1 cellular context compared by ENCODE assay signal in the genomic region with DNA sequence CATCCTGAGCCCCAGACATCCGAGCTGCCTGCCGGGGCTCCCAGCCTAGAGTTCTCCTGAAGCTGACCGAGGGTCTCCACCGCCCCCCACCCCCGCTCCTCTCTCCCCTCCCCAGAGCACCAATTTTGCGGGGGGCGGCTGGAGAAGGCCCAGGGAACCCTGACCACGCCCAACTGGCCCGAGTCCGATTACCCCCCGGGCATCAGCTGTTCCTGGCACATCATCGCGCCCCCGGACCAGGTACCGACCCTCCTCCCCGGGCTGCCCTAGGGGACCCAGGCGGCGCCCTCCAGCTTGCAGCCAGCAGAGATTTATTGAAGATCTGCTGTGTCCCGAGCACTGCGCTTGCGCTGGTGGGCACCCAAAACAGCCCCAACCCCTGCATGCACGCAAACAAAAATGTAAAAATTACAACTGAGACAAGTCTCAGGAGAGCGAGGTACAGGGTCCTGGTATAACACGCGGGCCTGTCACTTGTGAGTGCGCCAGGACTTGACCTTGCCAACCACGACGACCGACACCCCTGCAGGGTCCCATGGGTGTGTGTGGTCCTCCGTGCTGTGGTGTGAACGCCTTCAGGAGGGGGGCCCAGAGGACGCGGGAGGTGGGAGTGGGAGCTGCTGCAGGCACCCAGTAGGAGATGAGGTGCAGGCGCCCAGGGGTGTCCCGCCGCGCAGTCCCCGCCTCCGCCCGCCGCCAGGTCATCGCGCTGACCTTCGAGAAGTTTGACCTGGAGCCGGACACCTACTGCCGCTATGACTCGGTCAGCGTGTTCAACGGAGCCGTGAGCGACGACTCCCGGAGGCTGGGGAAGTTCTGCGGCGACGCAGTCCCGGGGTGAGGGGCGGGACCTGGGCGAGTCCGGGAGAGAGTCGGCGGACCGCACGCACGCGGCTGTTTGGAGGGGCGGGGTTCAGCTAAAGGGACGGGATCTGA.
TF ChIP-seq lines count a peak whose summit lies in the region.

No MANE protein-coding gene starts in this region.

TF ChIP-seq in K562, 482 proteins besides CTCF, POLR2A, EP300 and RAD21 (continued from another document and continues in another):
- TF ChIP-seq RFX5 (IDR thresholded peaks at IDR 0.05; ENCODE audit: low read depth, low read length): no peak
- TF ChIP-seq, protein P1, sequence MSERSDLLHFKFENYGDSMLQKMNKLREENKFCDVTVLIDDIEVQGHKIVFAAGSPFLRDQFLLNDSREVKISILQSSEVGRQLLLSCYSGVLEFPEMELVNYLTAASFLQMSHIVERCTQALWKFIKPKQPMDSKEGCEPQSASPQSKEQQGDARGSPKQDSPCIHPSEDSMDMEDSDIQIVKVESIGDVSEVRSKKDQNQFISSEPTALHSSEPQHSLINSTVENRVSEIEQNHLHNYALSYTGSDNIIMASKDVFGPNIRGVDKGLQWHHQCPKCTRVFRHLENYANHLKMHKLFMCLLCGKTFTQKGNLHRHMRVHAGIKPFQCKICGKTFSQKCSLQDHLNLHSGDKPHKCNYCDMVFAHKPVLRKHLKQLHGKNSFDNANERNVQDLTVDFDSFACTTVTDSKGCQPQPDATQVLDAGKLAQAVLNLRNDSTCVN (CRISPR knock-in tag; IDR thresholded peaks at IDR 0.05): no peak
- no peak for TF ChIP-seq HMG20B (CRISPR knock-in tag; IDR thresholded peaks at IDR 0.05)
- no peak for TF ChIP-seq ILF3 (IDR thresholded peaks at IDR 0.05; ENCODE audit: borderline replicate concordance)
- TF ChIP-seq RFX7 (CRISPR knock-in tag; IDR thresholded peaks at IDR 0.05): no peak
- no peak for TF ChIP-seq CBX2 (IDR thresholded peaks at IDR 0.05; ENCODE audit: insufficient read depth, low read length, poor library complexity, severe bottlenecking)
- peak; percentile 6 for TF ChIP-seq PCBP1 (IDR thresholded peaks at IDR 0.05; ENCODE audit: low read depth, low read length, poor library complexity, severe bottlenecking)
- no peak for TF ChIP-seq GABPB1 (CRISPR knock-in tag; IDR thresholded peaks at IDR 0.05)
- TF ChIP-seq, protein P2, sequence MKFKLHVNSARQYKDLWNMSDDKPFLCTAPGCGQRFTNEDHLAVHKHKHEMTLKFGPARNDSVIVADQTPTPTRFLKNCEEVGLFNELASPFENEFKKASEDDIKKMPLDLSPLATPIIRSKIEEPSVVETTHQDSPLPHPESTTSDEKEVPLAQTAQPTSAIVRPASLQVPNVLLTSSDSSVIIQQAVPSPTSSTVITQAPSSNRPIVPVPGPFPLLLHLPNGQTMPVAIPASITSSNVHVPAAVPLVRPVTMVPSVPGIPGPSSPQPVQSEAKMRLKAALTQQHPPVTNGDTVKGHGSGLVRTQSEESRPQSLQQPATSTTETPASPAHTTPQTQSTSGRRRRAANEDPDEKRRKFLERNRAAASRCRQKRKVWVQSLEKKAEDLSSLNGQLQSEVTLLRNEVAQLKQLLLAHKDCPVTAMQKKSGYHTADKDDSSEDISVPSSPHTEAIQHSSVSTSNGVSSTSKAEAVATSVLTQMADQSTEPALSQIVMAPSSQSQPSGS (CRISPR knock-in tag; IDR thresholded peaks at IDR 0.05): no peak
- TF ChIP-seq ZBTB7A (IDR thresholded peaks at IDR 0.05; ENCODE audit: borderline replicate concordance, control insufficient read depth, low read depth, low read length): peak; percentile 2; the same call in 1 of the 2 replicates
- peak; percentile 78 for TF ChIP-seq CXXC5 (CRISPR knock-in tag; IDR thresholded peaks at IDR 0.05)
- TF ChIP-seq KLF1 (tag; IDR thresholded peaks at IDR 0.05): no peak
- no peak for TF ChIP-seq DPF2 (IDR thresholded peaks at IDR 0.05)
- no peak for TF ChIP-seq JUNB (CRISPR knock-in tag; conservative IDR thresholded peaks at IDR 0.05)
- no peak for TF ChIP-seq SMAD4 (CRISPR knock-in tag; conservative IDR thresholded peaks at IDR 0.05)
- TF ChIP-seq, protein P3, sequence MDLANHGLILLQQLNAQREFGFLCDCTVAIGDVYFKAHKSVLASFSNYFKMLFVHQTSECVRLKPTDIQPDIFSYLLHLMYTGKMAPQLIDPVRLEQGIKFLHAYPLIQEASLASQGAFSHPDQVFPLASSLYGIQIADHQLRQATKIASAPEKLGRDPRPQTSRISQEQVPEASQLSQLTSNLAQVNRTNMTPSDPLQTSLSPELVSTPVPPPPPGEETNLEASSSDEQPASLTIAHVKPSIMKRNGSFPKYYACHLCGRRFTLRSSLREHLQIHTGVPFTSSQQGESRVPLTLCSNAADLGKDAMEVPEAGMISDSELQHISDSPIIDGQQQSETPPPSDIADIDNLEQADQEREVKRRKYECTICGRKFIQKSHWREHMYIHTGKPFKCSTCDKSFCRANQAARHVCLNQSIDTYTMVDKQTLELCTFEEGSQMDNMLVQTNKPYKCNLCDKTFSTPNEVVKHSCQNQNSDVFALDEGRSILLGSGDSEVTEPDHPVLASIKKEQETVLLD (IDR thresholded peaks at IDR 0.05): no peak
- no peak for TF ChIP-seq ZNF347 (CRISPR knock-in tag; IDR thresholded peaks at IDR 0.05; ENCODE audit: low read depth)
- TF ChIP-seq ZNF280A (IDR thresholded peaks at IDR 0.05; ENCODE audit: low read depth, partially characterized antibody): no peak
- peak; percentile 73 to 79 for TF ChIP-seq NRF1 (conservative IDR thresholded peaks at IDR 0.05 in 1 of 2, IDR thresholded peaks at IDR 0.05 in 1 of 2)
- TF ChIP-seq GTF2E2 (tag; IDR thresholded peaks at IDR 0.05): no peak
- TF ChIP-seq ZNF274 (IDR thresholded peaks at IDR 0.05; ENCODE audit: borderline replicate concordance, low read depth, low read length): no peak
- no peak for TF ChIP-seq DLX4 (CRISPR knock-in tag; IDR thresholded peaks at IDR 0.05)
- no peak for TF ChIP-seq MTA2 (IDR thresholded peaks at IDR 0.05; ENCODE audit: low read depth)
- no peak for TF ChIP-seq NFIC (IDR thresholded peaks at IDR 0.05)
- peak; percentile 25; the same call in 1 of the 2 replicates for TF ChIP-seq FOSL1 (tag; conservative IDR thresholded peaks at IDR 0.05)
- TF ChIP-seq KDM5B (IDR thresholded peaks at IDR 0.05; ENCODE audit: insufficient replicate concordance, low read depth, low read length): no peak
- TF ChIP-seq HMG20A (CRISPR knock-in tag; conservative IDR thresholded peaks at IDR 0.05): no peak
- TF ChIP-seq, protein P4, sequence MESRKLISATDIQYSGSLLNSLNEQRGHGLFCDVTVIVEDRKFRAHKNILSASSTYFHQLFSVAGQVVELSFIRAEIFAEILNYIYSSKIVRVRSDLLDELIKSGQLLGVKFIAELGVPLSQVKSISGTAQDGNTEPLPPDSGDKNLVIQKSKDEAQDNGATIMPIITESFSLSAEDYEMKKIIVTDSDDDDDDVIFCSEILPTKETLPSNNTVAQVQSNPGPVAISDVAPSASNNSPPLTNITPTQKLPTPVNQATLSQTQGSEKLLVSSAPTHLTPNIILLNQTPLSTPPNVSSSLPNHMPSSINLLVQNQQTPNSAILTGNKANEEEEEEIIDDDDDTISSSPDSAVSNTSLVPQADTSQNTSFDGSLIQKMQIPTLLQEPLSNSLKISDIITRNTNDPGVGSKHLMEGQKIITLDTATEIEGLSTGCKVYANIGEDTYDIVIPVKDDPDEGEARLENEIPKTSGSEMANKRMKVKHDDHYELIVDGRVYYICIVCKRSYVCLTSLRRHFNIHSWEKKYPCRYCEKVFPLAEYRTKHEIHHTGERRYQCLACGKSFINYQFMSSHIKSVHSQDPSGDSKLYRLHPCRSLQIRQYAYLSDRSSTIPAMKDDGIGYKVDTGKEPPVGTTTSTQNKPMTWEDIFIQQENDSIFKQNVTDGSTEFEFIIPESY (CRISPR knock-in tag; IDR thresholded peaks at IDR 0.05): peak; percentile 76; the same call in 1 of the 2 replicates
- 0 out of 2 replicates have a peak, but pooled peaks have one; percentile 12 for TF ChIP-seq RB1 (IDR thresholded peaks at IDR 0.05; ENCODE audit: low read depth)
- TF ChIP-seq NCOA4 (IDR thresholded peaks at IDR 0.05; ENCODE audit: partially characterized antibody): no peak
- no peak for TF ChIP-seq SIRT6 (IDR thresholded peaks at IDR 0.05; ENCODE audit: low read depth, low read length)
- peak; percentile 47 for TF ChIP-seq HNRNPLL (IDR thresholded peaks at IDR 0.05; ENCODE audit: low read depth, low read length, poor library complexity, severe bottlenecking)
- no peak for TF ChIP-seq ARHGAP35 (IDR thresholded peaks at IDR 0.05; ENCODE audit: partially characterized antibody)
- no peak for TF ChIP-seq RBBP5 (IDR thresholded peaks at IDR 0.05; ENCODE audit: borderline replicate concordance, insufficient read depth, low read length, poor library complexity, severe bottlenecking)
- no peak for TF ChIP-seq ZNF354B (CRISPR knock-in tag; IDR thresholded peaks at IDR 0.05)
- TF ChIP-seq MITF (IDR thresholded peaks at IDR 0.05): 0 out of 2 replicates have a peak, but pooled peaks have one; percentile 9
- no peak for TF ChIP-seq NFATC3 (IDR thresholded peaks at IDR 0.05)
- TF ChIP-seq MYC (IDR thresholded peaks at IDR 0.05; ENCODE audit: low read depth, low read length): 0 out of 2 replicates have a peak, but pooled peaks have one; percentile 35
- TF ChIP-seq MYC (CRISPR knock-in tag; IDR thresholded peaks at IDR 0.05; ENCODE audit: borderline replicate concordance, low read depth): peak; percentile 2; the same call in 1 of the 2 replicates
- TF ChIP-seq, protein P5, sequence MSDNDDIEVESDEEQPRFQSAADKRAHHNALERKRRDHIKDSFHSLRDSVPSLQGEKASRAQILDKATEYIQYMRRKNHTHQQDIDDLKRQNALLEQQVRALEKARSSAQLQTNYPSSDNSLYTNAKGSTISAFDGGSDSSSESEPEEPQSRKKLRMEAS (CRISPR knock-in tag; IDR thresholded peaks at IDR 0.05): peak; percentile 55
- TF ChIP-seq ESRRA (IDR thresholded peaks at IDR 0.05; ENCODE audit: borderline replicate concordance, low read depth): peak; percentile 93
- no peak for TF ChIP-seq ZNF224 (CRISPR knock-in tag; IDR thresholded peaks at IDR 0.05)
- TF ChIP-seq MAFK (IDR thresholded peaks at IDR 0.05; ENCODE audit: low read length): no peak
- TF ChIP-seq ZKSCAN1 (IDR thresholded peaks at IDR 0.05; ENCODE audit: low read depth, low read length): peak; percentile 5; the same call in 1 of the 2 replicates
- no peak for TF ChIP-seq PHB (CRISPR knock-in tag; IDR thresholded peaks at IDR 0.05)
- TF ChIP-seq HMGN3 (IDR thresholded peaks at IDR 0.05; ENCODE audit: borderline replicate concordance, extremely low read depth, insufficient read length, low read depth, low read length): peak; percentile 70
- TF ChIP-seq HDAC6 (IDR thresholded peaks at IDR 0.05; ENCODE audit: low read depth, low read length): no peak
- TF ChIP-seq HLTF (IDR thresholded peaks at IDR 0.05): no peak
- peak in 1 of 2 experiments; percentile 2; a peak in 1 of 4 replicates for TF ChIP-seq RCOR1 (IDR thresholded peaks at IDR 0.05; ENCODE audit: borderline replicate concordance in 1 of 2, low read depth in 2 of 2, low read length in 2 of 2)
- no peak for TF ChIP-seq BHLHE40 (IDR thresholded peaks at IDR 0.05; ENCODE audit: low read length)
- TF ChIP-seq EWSR1 (IDR thresholded peaks at IDR 0.05; ENCODE audit: borderline replicate concordance, low read depth, partially characterized antibody): no peak
- 0 out of 2 replicates have a peak, but pooled peaks have one; percentile 51 for TF ChIP-seq KDM2B (CRISPR knock-in tag; IDR thresholded peaks at IDR 0.05)
- no peak for TF ChIP-seq HNRNPK (IDR thresholded peaks at IDR 0.05; ENCODE audit: low read depth, low read length, poor library complexity, severe bottlenecking)
- TF ChIP-seq EGR1 (conservative IDR thresholded peaks at IDR 0.05): peak; percentile 50; the same call in 1 of the 2 replicates
- no peak for TF ChIP-seq MBD2 (IDR thresholded peaks at IDR 0.05; ENCODE audit: borderline replicate concordance, low read depth)
- no peak for TF ChIP-seq ZNF12 (CRISPR knock-in tag; IDR thresholded peaks at IDR 0.05)
- no peak for TF ChIP-seq MTA1 (IDR thresholded peaks at IDR 0.05; ENCODE audit: borderline replicate concordance)
- TF ChIP-seq, protein P6, sequence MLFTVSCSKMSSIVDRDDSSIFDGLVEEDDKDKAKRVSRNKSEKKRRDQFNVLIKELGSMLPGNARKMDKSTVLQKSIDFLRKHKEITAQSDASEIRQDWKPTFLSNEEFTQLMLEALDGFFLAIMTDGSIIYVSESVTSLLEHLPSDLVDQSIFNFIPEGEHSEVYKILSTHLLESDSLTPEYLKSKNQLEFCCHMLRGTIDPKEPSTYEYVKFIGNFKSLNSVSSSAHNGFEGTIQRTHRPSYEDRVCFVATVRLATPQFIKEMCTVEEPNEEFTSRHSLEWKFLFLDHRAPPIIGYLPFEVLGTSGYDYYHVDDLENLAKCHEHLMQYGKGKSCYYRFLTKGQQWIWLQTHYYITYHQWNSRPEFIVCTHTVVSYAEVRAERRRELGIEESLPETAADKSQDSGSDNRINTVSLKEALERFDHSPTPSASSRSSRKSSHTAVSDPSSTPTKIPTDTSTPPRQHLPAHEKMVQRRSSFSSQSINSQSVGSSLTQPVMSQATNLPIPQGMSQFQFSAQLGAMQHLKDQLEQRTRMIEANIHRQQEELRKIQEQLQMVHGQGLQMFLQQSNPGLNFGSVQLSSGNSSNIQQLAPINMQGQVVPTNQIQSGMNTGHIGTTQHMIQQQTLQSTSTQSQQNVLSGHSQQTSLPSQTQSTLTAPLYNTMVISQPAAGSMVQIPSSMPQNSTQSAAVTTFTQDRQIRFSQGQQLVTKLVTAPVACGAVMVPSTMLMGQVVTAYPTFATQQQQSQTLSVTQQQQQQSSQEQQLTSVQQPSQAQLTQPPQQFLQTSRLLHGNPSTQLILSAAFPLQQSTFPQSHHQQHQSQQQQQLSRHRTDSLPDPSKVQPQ (CRISPR knock-in tag; IDR thresholded peaks at IDR 0.05; ENCODE audit: borderline replicate concordance): no peak
- no peak for TF ChIP-seq KLF13 (tag; IDR thresholded peaks at IDR 0.05; ENCODE audit: borderline replicate concordance, low read depth)
